1 cellular context compared by ENCODE assay signal in genomic region chr1:21830792-21831453, GRCh38.
TF ChIP-seq lines count a peak whose summit lies in the region.

No MANE protein-coding gene starts in this region.

TF ChIP-seq in endothelial cell of umbilical vein, 7 proteins besides CTCF, POLR2A, EP300 and RAD21:
- TF ChIP-seq, protein P1, sequence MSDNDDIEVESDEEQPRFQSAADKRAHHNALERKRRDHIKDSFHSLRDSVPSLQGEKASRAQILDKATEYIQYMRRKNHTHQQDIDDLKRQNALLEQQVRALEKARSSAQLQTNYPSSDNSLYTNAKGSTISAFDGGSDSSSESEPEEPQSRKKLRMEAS (IDR thresholded peaks at IDR 0.05; ENCODE audit: insufficient read depth, insufficient read length), result no peak
- peak; percentile 37 for TF ChIP-seq POLR2AphosphoS5 (IDR thresholded peaks at IDR 0.05; ENCODE audit: insufficient read depth, low read depth, low read length)
